ENCODE assay signal across 8 cellular contexts in the genomic region with DNA sequence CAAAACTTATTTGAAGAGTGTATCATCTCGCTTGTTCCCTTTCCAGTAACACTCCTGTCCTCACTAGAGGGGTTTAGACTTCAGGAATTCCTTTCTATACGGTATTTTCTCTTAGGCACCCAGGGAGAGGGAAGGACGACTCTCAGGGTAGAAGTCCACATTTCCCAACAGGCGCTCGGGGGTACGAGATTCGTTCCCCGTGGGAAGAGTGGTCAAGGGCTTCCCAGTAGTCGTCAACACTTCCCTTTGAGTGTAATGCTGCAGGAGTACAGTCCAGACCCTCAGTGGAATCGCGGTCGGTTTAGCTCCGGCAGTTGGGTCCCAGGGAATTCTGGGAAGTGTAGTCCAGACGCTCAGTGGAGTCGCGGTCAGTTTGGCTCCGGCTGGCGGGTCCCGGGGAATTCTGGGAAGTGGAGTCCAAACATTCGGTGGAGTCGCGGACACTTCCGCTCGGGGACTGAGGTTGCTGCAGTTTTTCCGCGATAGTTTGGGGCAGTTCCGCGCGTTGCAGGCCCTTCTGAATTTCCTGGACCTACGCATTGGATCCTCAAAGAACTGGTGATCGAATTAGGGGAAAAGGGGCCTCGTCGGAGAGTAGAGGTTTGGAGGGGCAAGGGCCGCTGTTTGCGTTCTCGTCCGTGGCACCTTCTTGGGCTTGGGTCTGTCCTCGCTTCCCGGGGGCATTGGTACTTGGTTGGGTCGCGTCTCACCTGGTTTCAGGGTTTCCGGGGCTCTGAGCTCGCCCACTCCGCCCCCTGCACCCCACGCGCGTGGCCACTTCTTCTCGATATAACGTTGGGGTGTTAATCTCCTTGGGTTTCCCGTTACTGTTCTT. TPM values are rescaled to one million over a fixed set of nuclear protein-coding genes. Genes with fewer than 3 reads are reported as not detected.
DNase-seq lines count a peak whose midpoint lies in the region; ATAC-seq and TF ChIP-seq lines count a peak whose summit lies in the region.

TSS of gene ZNF224 (plus strand) at position 431 of the 835 bp plus-strand sequence. CDS start 3,513 bp downstream, outside the sequence.

- peak; percentile 87 for ATAC-seq in HG03439 (IDR thresholded peaks at IDR 0.05; ENCODE audit: unreplicated experiment)

- peak; percentile 52 for TF ChIP-seq POLR2A in GM19193 (IDR thresholded peaks at IDR 0.05; ENCODE audit: extremely low read depth, insufficient read depth, insufficient read length)

- no peaks in the 10 kb centered on the region for H3K27me3 ChIP-seq in colonic mucosa

- H3K9me3 ChIP-seq in colonic mucosa: no peaks in the 10 kb centered on the region

- peak within 1 kb of the TSS; percentile 87 to 89 for H3K9ac ChIP-seq in colonic mucosa (ENCODE audit: low read depth in 2 of 2, low read length in 2 of 2)

- intact Hi-C loops in colonic mucosa (cut with DNase I): no loop called here

- H3K27ac ChIP-seq in colonic mucosa: peak within 1 kb of the TSS; percentile 71

- H3K4me3 ChIP-seq in colonic mucosa: peak within 1 kb of the TSS; percentile 85

- DNase-seq in AG08396 (ENCODE audit: low spot score): peak; percentile 89
- peak; percentile 85 to 91 for DNase-seq in NCI-H524 (lab: John Stamatoyannopoulos, UW)
- peak; percentile 89 for DNase-seq in activated CD4-positive, alpha-beta T cell treated with anti-CD3 and anti-CD28 coated beads for 48 hours
- peak; percentile 96 for DNase-seq in colonic mucosa
- peak; percentile 98 for DNase-seq in left kidney (ENCODE audit: low read depth, low spot score)
- peak; percentile 86 for DNase-seq in stimulated activated CD4-positive, alpha-beta T cell treated with anti-CD3 and anti-CD28 coated beads, Interleukin-1b, Interleukin-23, amount 100 ng/mL, for 48 hours

- peaks cover 9% of the 10 kb centered on the region for H3K36me3 ChIP-seq in colonic mucosa

- TF ChIP-seq CTCF in colonic mucosa (IDR thresholded peaks at IDR 0.05): no peak

- H3K4me1 ChIP-seq in colonic mucosa: no peaks in the 10 kb centered on the region

RNA-seq across cellular contexts. Expression of gene ZNF224, which starts in this region (rescaled TPM):
- total RNA-seq in colonic mucosa: 10 to 100 TPM; 19.8 to 21.1 TPM

Comparison
In these comparisons a context has a peak if more than half of its experiments do, and no peak if none do; other contexts are left out.
1. Peak in every context shown above with its lines: DNase-seq, ATAC-seq, H3K4me3 ChIP-seq and H3K27ac ChIP-seq.